In the genomic region with DNA sequence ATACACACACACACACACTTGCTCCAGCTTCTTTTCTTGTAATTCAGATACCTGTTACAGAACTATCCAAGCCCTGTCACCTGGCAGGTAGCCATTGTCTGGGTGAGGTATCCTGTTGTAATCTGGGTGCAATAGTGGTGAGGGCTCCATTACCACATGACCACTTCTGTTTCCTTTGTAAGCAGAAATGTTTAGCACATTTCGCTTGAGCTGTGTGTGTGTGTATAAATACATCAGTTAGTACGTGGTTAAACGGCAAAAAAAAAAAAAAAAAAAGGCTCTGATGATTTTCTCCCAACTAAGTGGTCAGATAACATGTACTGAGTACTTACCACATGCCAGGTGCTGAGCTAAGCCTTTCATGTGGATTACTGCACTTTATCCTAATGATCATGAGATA, we compare ENCODE assay signal across 8 cellular contexts.
DNase-seq lines count a peak whose midpoint lies in the region; ATAC-seq and TF ChIP-seq lines count a peak whose summit lies in the region.

No MANE protein-coding gene starts in this region.

- peaks cover 3 to 21% of the 10 kb centered on the region in 2 donors for H3K4me1 ChIP-seq in left lung

- no peaks in the 10 kb centered on the region for H3K9me3 ChIP-seq in left lung

- CTCF ChIA-PET in GM10248 (lab: Yijun Ruan, JAX) = interaction anchor here (0.7 kb wide), 1 partner anchor 17 kb away, joined by 3 read pairs; no protein-coding TSS in a partner anchor

- ATAC-seq in HG03159 (IDR thresholded peaks at IDR 0.05; ENCODE audit: unreplicated experiment) (peak; percentile 31), left lung (peak; percentile 70)

- in situ Hi-C loops in G401 (cut with HindIII; ENCODE audit: low sequenced_read_pairs) = no loop called here

- POLR2A ChIA-PET in GM10248 (lab: Yijun Ruan, JAX) = no interaction called here

- intact Hi-C loops in left lung (cut with DNase I) = no loop called here

- peak; percentile 92 for DNase-seq in DMS79 treated with DMSO at 0.1 percent for 48 hours (lab: John Stamatoyannopoulos, UW)
- peak; percentile 50 for DNase-seq in activated CD4-positive, alpha-beta T cell treated with anti-CD3 and anti-CD28 coated beads, Interleukin-2, amount 50 U/mL, for 1 hour
- DNase-seq in left lung = peak in 1 of 2 donors; percentile 43
- DNase-seq in NCI-H187 treated with DMSO at 0.1 percent for 48 hours (lab: John Stamatoyannopoulos, UW) = no peak
- no peak for DNase-seq in occipital lobe (lab: John Stamatoyannopoulos, UW)
- DNase-seq in GM10248 (ENCODE audit: extremely low spot score) = no peak
- DNase-seq in G401 (ENCODE audit: low spot score) = no peak

- no peaks in the 10 kb centered on the region for H3K27me3 ChIP-seq in left lung

- no peak for TF ChIP-seq CTCF in left lung (IDR thresholded peaks at IDR 0.05)
- TF ChIP-seq CTCF in GM10248 (IDR thresholded peaks at IDR 0.05; ENCODE audit: control extremely low read depth, extremely low read depth, low read depth, missing control alignments) = no peak

- no peak overlapping the region for H3K4me3 ChIP-seq in left lung

- H3K27ac ChIP-seq in left lung = peak overlapping the region; percentile 27 to 68

- no peaks in the 10 kb centered on the region for H3K36me3 ChIP-seq in left lung

Comparison
In these comparisons a context has a peak if more than half of its experiments do, and no peak if none do; other contexts are left out.
1. DNase-seq: peak in DMS79 treated with DMSO at 0.1 percent for 48 hours (single experiment) and activated CD4-positive, alpha-beta T cell treated with anti-CD3 and anti-CD28 coated beads, Interleukin-2, amount 50 U/mL, for 1 hour (single experiment); none in NCI-H187 treated with DMSO at 0.1 percent for 48 hours (single experiment), occipital lobe (single experiment), GM10248 (single experiment) and G401 (single experiment).